ENCODE assay signal across 8 cellular contexts in genomic region chr17:80101160-80101945, GRCh38. TPM values are rescaled to one million over a fixed set of nuclear protein-coding genes. Genes with fewer than 3 reads are reported as not detected.
A peak's percentile ranks its signal among the peaks of the same experiment; 100 is the strongest.
DNase-seq lines count a peak whose midpoint lies in the region; ATAC-seq and TF ChIP-seq lines count a peak whose summit lies in the region.

Gene GAA, plus strand, starts transcription at chr17:80101581. Its CDS starts 3,006 bp downstream, at chr17:80104587.

- peak within 1 kb of the TSS; percentile 99 for H3K4me2 ChIP-seq in KMS-11

- peaks cover 29% of the 10 kb centered on the region for H3K27me3 ChIP-seq in KMS-11 (ENCODE audit: insufficient read depth, low read depth)

- peak within 1 kb of the TSS; percentile 84 for H3K27ac Mint-ChIP-seq in nephron progenitor cell
- peak within 1 kb of the TSS; percentile 89 to 95 for H3K27ac Mint-ChIP-seq in stimulated activated naive CD8-positive, alpha-beta T cell treated with anti-CD3 and anti-CD28 coated beads, Interleukin-15, amount 100 ng/mL, for 72 hours

- peak; percentile 15 for DNase-seq in DMS114 treated with DMSO at 0.1 percent for 48 hours (lab: John Stamatoyannopoulos, UW; ENCODE audit: unreplicated experiment)
- peak; percentile 88 for DNase-seq in RWPE1 (ENCODE audit: low spot score)
- DNase-seq in activated T-helper 9 cell treated with anti-CD3 and anti-CD28 coated beads, Interleukin-2, amount 50 U/mL, for 16 hours (ENCODE audit: low read depth), result peak; percentile 84
- peak; percentile 77 for DNase-seq in fibroblast of the aortic adventitia (ENCODE audit: low read depth)
- DNase-seq in nephron progenitor cell, result peak; percentile 95
- peak; percentile 89 to 93 for DNase-seq in stimulated activated naive CD8-positive, alpha-beta T cell treated with anti-CD3 and anti-CD28 coated beads, Interleukin-15, amount 100 ng/mL, for 72 hours

- H3K36me3 ChIP-seq in KMS-11 (ENCODE audit: insufficient read depth), result no peaks in the 10 kb centered on the region

- peak; percentile 61 for ATAC-seq in GM21526 (IDR thresholded peaks at IDR 0.05; ENCODE audit: low FRiP score, unreplicated experiment)
- ATAC-seq in stimulated activated naive CD8-positive, alpha-beta T cell treated with anti-CD3 and anti-CD28 coated beads, Interleukin-15, amount 100 ng/mL, for 72 hours, result peak; percentile 90

- H3K4me3 ChIP-seq in KMS-11 (IDR thresholded peaks at IDR 0.05; ENCODE audit: insufficient read depth, low read depth, low read length) (peak within 1 kb of the TSS; percentile 24), fibroblast of the aortic adventitia (ENCODE audit: low read depth, low read length) (peak within 1 kb of the TSS; percentile 98)

- no peaks in the 10 kb centered on the region for H3K79me2 ChIP-seq in KMS-11 (ENCODE audit: insufficient read depth, low read depth)

- H4K20me1 ChIP-seq in KMS-11 (ENCODE audit: insufficient read depth), result no peaks in the 10 kb centered on the region

- H3K36me3 Mint-ChIP-seq in nephron progenitor cell (ENCODE audit: low read depth), result no peaks in the 10 kb centered on the region

- CTCF ChIA-PET in RWPE1 (lab: Yijun Ruan, JAX), result interaction anchor here (0.6 to 1.3 kb wide), 11 partner anchors 8 to 847 kb away, joined by 3 to 8 read pairs (median 4); partner anchors contain the start of genes SGSH and SLC26A11

- H3K27me3 Mint-ChIP-seq in nephron progenitor cell (ENCODE audit: low read depth, poor library complexity), result peaks cover 18% of the 10 kb centered on the region
- H3K27me3 Mint-ChIP-seq in stimulated activated naive CD8-positive, alpha-beta T cell treated with anti-CD3 and anti-CD28 coated beads, Interleukin-15, amount 100 ng/mL, for 72 hours, result no peaks in the 10 kb centered on the region

- TF ChIP-seq CTCF in KMS-11 (conservative IDR thresholded peaks at IDR 0.05; ENCODE audit: low read depth, low read length) (peak; percentile 60), RWPE1 (conservative IDR thresholded peaks at IDR 0.05; ENCODE audit: low read depth) (peak; percentile 93), fibroblast of the aortic adventitia (IDR thresholded peaks at IDR 0.05; ENCODE audit: insufficient read depth, low read length) (peak; percentile 62), nephron progenitor cell (IDR thresholded peaks at IDR 0.05) (peak; percentile 53)

- POLR2A ChIA-PET in RWPE1 (lab: Yijun Ruan, JAX; ENCODE audit: low non-redundant PET), result interaction anchor here (0.5 to 1.3 kb wide), 8 partner anchors 8 to 230 kb away, joined by 3 to 5 read pairs (median 3); no protein-coding TSS in a partner anchor

- H3K9me3 Mint-ChIP-seq in nephron progenitor cell, result no peaks in the 10 kb centered on the region
- H3K9me3 Mint-ChIP-seq in stimulated activated naive CD8-positive, alpha-beta T cell treated with anti-CD3 and anti-CD28 coated beads, Interleukin-15, amount 100 ng/mL, for 72 hours, result no peaks in the 10 kb centered on the region

- peak within 1 kb of the TSS; percentile 83 for H3K9ac ChIP-seq in KMS-11

- H2AFZ ChIP-seq in KMS-11 (ENCODE audit: low read depth), result peak within 1 kb of the TSS; percentile 93

- H3K4me1 ChIP-seq in KMS-11 (ENCODE audit: low read depth, poor library complexity, severe bottlenecking), result peaks cover 17% of the 10 kb centered on the region

- peaks cover 80% of the 10 kb centered on the region for H3K4me1 Mint-ChIP-seq in nephron progenitor cell
- H3K4me1 Mint-ChIP-seq in stimulated activated naive CD8-positive, alpha-beta T cell treated with anti-CD3 and anti-CD28 coated beads, Interleukin-15, amount 100 ng/mL, for 72 hours, result peaks cover 41% of the 10 kb centered on the region

- peak within 1 kb of the TSS; percentile 16; the same call in 1 of the 2 replicates for H3K27ac ChIP-seq in KMS-11
- peak within 1 kb of the TSS; percentile 83 for H3K27ac ChIP-seq in RWPE1

- H3K4me3 Mint-ChIP-seq in nephron progenitor cell, result peak within 1 kb of the TSS; percentile 91
- peak within 1 kb of the TSS; percentile 91 to 97 for H3K4me3 Mint-ChIP-seq in stimulated activated naive CD8-positive, alpha-beta T cell treated with anti-CD3 and anti-CD28 coated beads, Interleukin-15, amount 100 ng/mL, for 72 hours

RNA-seq across cellular contexts. Expression of gene GAA, which starts in this region (rescaled TPM):
- total RNA-seq in fibroblast of the aortic adventitia (ENCODE audit: low replicate concordance), result 66.6 and 75.1 TPM in 2 replicates

Comparison
In these comparisons a context has a peak if more than half of its experiments do, and no peak if none do; other contexts are left out.
1. Peak in every context shown above with its lines: DNase-seq, ATAC-seq, H3K4me3 ChIP-seq and H3K27ac ChIP-seq.
2. DNase-seq: peak in every context shown above with its lines; median percentile 95 in nephron progenitor cell; 91 in stimulated activated naive CD8-positive, alpha-beta T cell treated with anti-CD3 and anti-CD28 coated beads, Interleukin-15, amount 100 ng/mL, for 72 hours; 88 in RWPE1; 84 in activated T-helper 9 cell treated with anti-CD3 and anti-CD28 coated beads, Interleukin-2, amount 50 U/mL, for 16 hours; 77 in fibroblast of the aortic adventitia; 15 in DMS114 treated with DMSO at 0.1 percent for 48 hours.